In the genomic region with DNA sequence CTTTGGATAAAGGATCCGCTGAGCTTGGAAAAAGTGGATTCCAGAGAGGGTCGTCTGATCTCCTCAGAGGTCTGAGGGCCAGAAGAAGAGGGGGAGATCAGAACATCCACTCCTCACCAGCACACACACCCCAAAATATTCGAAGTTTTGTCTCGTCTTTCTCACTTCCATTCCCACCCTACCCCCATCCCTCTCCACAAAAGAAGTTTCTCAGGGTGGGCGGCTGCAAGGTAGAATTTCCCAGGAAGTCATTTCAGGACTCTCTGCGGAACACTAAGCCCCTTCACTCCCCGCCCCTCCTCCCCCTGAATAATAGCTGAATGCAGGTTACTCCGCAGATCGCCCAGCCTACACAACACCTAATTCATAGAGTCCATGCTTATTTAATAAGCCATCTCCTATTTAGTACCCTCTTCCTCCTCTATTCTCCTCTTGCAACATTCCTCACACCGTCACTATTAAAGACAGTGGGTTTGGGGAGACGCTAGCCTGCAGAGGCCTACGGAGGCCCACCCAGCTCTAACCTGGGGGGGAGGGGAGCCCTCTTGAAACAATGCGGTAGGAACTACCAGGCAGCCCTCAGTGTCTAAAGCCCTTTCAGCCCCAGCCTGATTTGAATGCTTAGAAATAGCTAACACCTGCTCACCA, we compare ENCODE assay signal across 9 cellular contexts. TPM values are rescaled to one million over a fixed set of nuclear protein-coding genes. Genes with fewer than 3 reads are reported as not detected.
DNase-seq lines count a peak whose midpoint lies in the region; ATAC-seq and TF ChIP-seq lines count a peak whose summit lies in the region.
"Had no signal": no experiment of that assay in that cellular context is flagged by ENCODE, and none has a peak within 500 bp of the region (broad histone marks: within the 10 kb centered on the region; RNA-seq: fewer than 3 reads in every experiment).

No MANE protein-coding gene starts in this region.

- H3K4me3 Mint-ChIP-seq in neural progenitor cell = peak overlapping the region; percentile 96

- peaks cover 81% of the 10 kb centered on the region for H3F3A ChIP-seq in neural progenitor cell (ENCODE audit: low read depth)

- TF ChIP-seq CTCF in neural progenitor cell (IDR thresholded peaks at IDR 0.05) = no peak

- peak overlapping the region; percentile 100 for H3K27ac Mint-ChIP-seq in neural progenitor cell

- H3K4me1 Mint-ChIP-seq in neural progenitor cell = peaks cover 73% of the 10 kb centered on the region

- H3K27ac ChIP-seq in neural progenitor cell = peak overlapping the region; percentile 100

- peaks cover 89% of the 10 kb centered on the region for H4K20me1 ChIP-seq in neural progenitor cell (ENCODE audit: low read depth)

- no peaks in the 10 kb centered on the region for H3K36me3 ChIP-seq in endocrine pancreas (ENCODE audit: control insufficient read depth, insufficient read depth, low read length)
- peaks cover 18% of the 10 kb centered on the region for H3K36me3 ChIP-seq in neural progenitor cell

- H3K27me3 ChIP-seq in endocrine pancreas (ENCODE audit: control insufficient read depth, insufficient read depth, low read length) (no peaks in the 10 kb centered on the region), neural progenitor cell (no peaks in the 10 kb centered on the region)

- H3K4me3 ChIP-seq in endocrine pancreas (ENCODE audit: control insufficient read depth, insufficient read depth, low read length) (peak overlapping the region; percentile 44), neural progenitor cell (peak overlapping the region; percentile 74)

- H3K36me3 Mint-ChIP-seq in neural progenitor cell = peaks cover 39% of the 10 kb centered on the region

- no peak overlapping the region for H2AFZ ChIP-seq in neural progenitor cell (replicated peaks)

- no peak for ATAC-seq in HG03571 (IDR thresholded peaks at IDR 0.05; ENCODE audit: unreplicated experiment)

- peak overlapping the region; percentile 92 for H3K4me2 ChIP-seq in neural progenitor cell

- H3K4me1 ChIP-seq in endocrine pancreas (ENCODE audit: control insufficient read depth, insufficient read depth, low read length) (no peaks in the 10 kb centered on the region), neural progenitor cell (peaks cover 74% of the 10 kb centered on the region)

- no peaks in the 10 kb centered on the region for H3K9me3 ChIP-seq in endocrine pancreas (ENCODE audit: control insufficient read depth, low read length)
- no peaks in the 10 kb centered on the region for H3K9me3 ChIP-seq in neural progenitor cell (ENCODE audit: low read depth)

- DNase-seq in SHP77 (lab: John Stamatoyannopoulos, UW) (peak; percentile 35 to 45), SHP77 treated with DMSO at 0.1 percent for 48 hours (lab: John Stamatoyannopoulos, UW) (no peak), NCI-H510A treated with DMSO at 0.1 percent for 48 hours (lab: John Stamatoyannopoulos, UW) (peak; percentile 43), neural progenitor cell (ENCODE audit: low spot score) (peak; percentile 94), NOMO-1 treated with dmso at 0.1 percent for 144 hours (lab: John Stamatoyannopoulos, UW; ENCODE audit: unreplicated experiment) (no peak), ureter (ENCODE audit: low spot score) (no peak)

- peaks cover 90% of the 10 kb centered on the region for H3K79me2 ChIP-seq in neural progenitor cell (ENCODE audit: low read depth)

- peaks cover 17% of the 10 kb centered on the region for H3K27me3 Mint-ChIP-seq in neural progenitor cell (ENCODE audit: insufficient read depth, low read depth)

- H3K9ac ChIP-seq in endocrine pancreas (ENCODE audit: control insufficient read depth, insufficient read depth, low read length) (peak overlapping the region; percentile 63), neural progenitor cell (peak overlapping the region; percentile 20)

- peaks cover 3% of the 10 kb centered on the region for H3K9me3 Mint-ChIP-seq in neural progenitor cell

RNA-seq across cellular contexts. Expression of gene SALL2, which starts 0.7 kb away (rescaled TPM):
- total RNA-seq in neural progenitor cell (ENCODE audit: low replicate concordance) = 263 and 394 TPM in 2 replicates
- 12.8 TPM for total RNA-seq in ureter

RNA-seq across cellular contexts. Expression of gene METTL3, which starts 15.7 kb away (rescaled TPM):
- total RNA-seq in neural progenitor cell (ENCODE audit: low replicate concordance) = 99.5 and 108 TPM in 2 replicates
- 63.3 TPM for total RNA-seq in ureter

RNA-seq across cellular contexts. Expression of gene TOX4, which starts 49.8 kb away (rescaled TPM):
- 34.2 and 35.7 TPM in 2 replicates for total RNA-seq in neural progenitor cell (ENCODE audit: low replicate concordance)
- 77.7 TPM for total RNA-seq in ureter

RNA-seq across cellular contexts. Expression of gene RAB2B, which starts 50.0 kb away (rescaled TPM):
- total RNA-seq in neural progenitor cell (ENCODE audit: low replicate concordance) (38.5 and 54.2 TPM in 2 replicates), ureter (33.6 TPM)

RNA-seq across cellular contexts. Expression of gene OR10G3, which starts 53.1 kb away (rescaled TPM):
- not detected in 2 replicates for total RNA-seq in neural progenitor cell (ENCODE audit: low replicate concordance)
- not detected for total RNA-seq in ureter
- total RNA-seq: subcutaneous adipose tissue had no signal

Comparison
In these comparisons a context has a peak if more than half of its experiments do, and no peak if none do; other contexts are left out.
1. DNase-seq: peak in SHP77 (2 of 2), NCI-H510A treated with DMSO at 0.1 percent for 48 hours (single experiment) and neural progenitor cell (single experiment); none in SHP77 treated with DMSO at 0.1 percent for 48 hours (single experiment), NOMO-1 treated with dmso at 0.1 percent for 144 hours (single experiment) and ureter (single experiment).
2. RNA of gene SALL2, which starts 0.7 kb away (total RNA-seq): 263 to 394 TPM in neural progenitor cell; 12.8 TPM in ureter (single experiment); every median in the first group is over 10 times any median in the second.